ENCODE assay signal across 9 cellular contexts in genomic region chr14:97185186-97185585, GRCh38.
A peak's percentile ranks its signal among the peaks of the same experiment; 100 is the strongest.
DNase-seq lines count a peak whose midpoint lies in the region; ATAC-seq, FAIRE-seq and TF ChIP-seq lines count a peak whose summit lies in the region.
"Had no signal": no experiment of that assay in that cellular context is flagged by ENCODE, and none has a peak within 500 bp of the region (broad histone marks: within the 10 kb centered on the region; RNA-seq: fewer than 3 reads in every experiment).

No MANE protein-coding gene starts in this region.

- DNase-seq in activated naive CD4-positive, alpha-beta T cell treated with anti-CD3 and anti-CD28 coated beads for 36 hours: peak; percentile 54
- no peak for DNase-seq in activated naive CD4-positive, alpha-beta T cell treated with anti-CD3 and anti-CD28 coated beads, Interleukin-2, amount 50 U/mL, for 72 hours (ENCODE audit: low spot score in 2 of 2)
- DNase-seq in NCI-H128 (lab: John Stamatoyannopoulos, UW; ENCODE audit: unreplicated experiment) (peak; percentile 35), brain microvascular endothelial cell (no peak), small intestine (peak; percentile 3), lower leg skin (ENCODE audit: low spot score in 2 of 2) (no peak), HCEC 1CT (no peak), NCI-H2227 (lab: John Stamatoyannopoulos, UW; ENCODE audit: unreplicated experiment) (no peak)
- DNase-seq: NCI-H446 treated with DMSO at 0.1 percent for 48 hours had no signal

- no peaks in the 10 kb centered on the region for H3K4me1 ChIP-seq in small intestine (ENCODE audit: control insufficient read depth in 2 of 2, insufficient read depth in 1 of 2, low read depth in 1 of 2, low read length in 1 of 2)

- CTCF ChIA-PET in activated naive CD4-positive, alpha-beta T cell treated with anti-CD3 and anti-CD28 coated beads for 36 hours (lab: Charles Lee): interaction anchor here (1.0 to 1.4 kb wide), 3 partner anchors 23 to 121 kb away, joined by 3 to 4 read pairs (median 3); no protein-coding TSS in a partner anchor

- 18 to 32% (median 24%) methylated on average over 6 of the region's 6 CpGs for WGBS in small intestine, 3 donors
- WGBS in lower leg skin, 2 donors: 34 to 47% methylated on average over 6 of the region's 6 CpGs

- H3K9me3 ChIP-seq in small intestine (ENCODE audit: control insufficient read depth, low read depth): no peaks in the 10 kb centered on the region

- no peaks in the 10 kb centered on the region for H3K27me3 ChIP-seq in brain microvascular endothelial cell (replicated peaks)
- no peaks in the 10 kb centered on the region for H3K27me3 ChIP-seq in small intestine (ENCODE audit: control insufficient read depth in 2 of 2, insufficient read depth in 2 of 2, low read length in 2 of 2)

- no peak overlapping the region for H3K27ac Mint-ChIP-seq in activated naive CD4-positive, alpha-beta T cell treated with anti-CD3 and anti-CD28 coated beads for 36 hours
- no peak overlapping the region for H3K27ac Mint-ChIP-seq in activated naive CD4-positive, alpha-beta T cell treated with anti-CD3 and anti-CD28 coated beads, Interleukin-2, amount 50 U/mL, for 72 hours

- peaks cover 13% of the 10 kb centered on the region for H3K4me1 Mint-ChIP-seq in activated naive CD4-positive, alpha-beta T cell treated with anti-CD3 and anti-CD28 coated beads for 36 hours (ENCODE audit: low read depth)

- intact Hi-C loops in activated naive CD4-positive, alpha-beta T cell treated with anti-CD3 and anti-CD28 coated beads for 36 hours (cut with micrococcal nuclease): loop anchor here (10.0 kb wide), 3 partner anchors 200 to 540 kb away; no protein-coding TSS in a partner anchor
- intact Hi-C loops in lower leg skin (cut with DNase I; ENCODE audit: low total_unique reads): no loop called here

- H3K9me3 Mint-ChIP-seq in activated naive CD4-positive, alpha-beta T cell treated with anti-CD3 and anti-CD28 coated beads for 36 hours: no peaks in the 10 kb centered on the region
- H3K9me3 Mint-ChIP-seq in activated naive CD4-positive, alpha-beta T cell treated with anti-CD3 and anti-CD28 coated beads, Interleukin-2, amount 50 U/mL, for 72 hours: peaks cover 9% of the 10 kb centered on the region in 2 donors

- H3K36me3 ChIP-seq in brain microvascular endothelial cell (replicated peaks) (no peaks in the 10 kb centered on the region), small intestine (ENCODE audit: control insufficient read depth in 2 of 2, insufficient read depth in 2 of 2, low read length in 2 of 2) (no peaks in the 10 kb centered on the region)

- no peak for ATAC-seq in activated naive CD4-positive, alpha-beta T cell treated with anti-CD3 and anti-CD28 coated beads, Interleukin-2, amount 50 U/mL, for 72 hours

- no peaks in the 10 kb centered on the region for H3K36me3 Mint-ChIP-seq in activated naive CD4-positive, alpha-beta T cell treated with anti-CD3 and anti-CD28 coated beads for 36 hours (ENCODE audit: low read depth)
- H3K36me3 Mint-ChIP-seq in activated naive CD4-positive, alpha-beta T cell treated with anti-CD3 and anti-CD28 coated beads, Interleukin-2, amount 50 U/mL, for 72 hours: peaks cover 5 to 8% of the 10 kb centered on the region in 2 donors

- no peak overlapping the region for H3K27ac ChIP-seq in brain microvascular endothelial cell
- no peak overlapping the region for H3K27ac ChIP-seq in small intestine (ENCODE audit: low read depth in 1 of 2, low read length in 1 of 2)

- no peak for FAIRE-seq in small intestine (lab: Jason Lieb, UNC)

- in situ Hi-C loops in brain microvascular endothelial cell (cut with HindIII; ENCODE audit: low pct_ligation_motif_present, low sequenced_read_pairs): no loop called here

- TF ChIP-seq CTCF in brain microvascular endothelial cell (IDR thresholded peaks at IDR 0.05; ENCODE audit: low read depth, low read length, missing control alignments) (peak; percentile 51), lower leg skin (IDR thresholded peaks at IDR 0.05) (no peak)

- H3K27me3 Mint-ChIP-seq in activated naive CD4-positive, alpha-beta T cell treated with anti-CD3 and anti-CD28 coated beads for 36 hours (ENCODE audit: low read depth): no peaks in the 10 kb centered on the region

- no peak for TF ChIP-seq POLR2A in lower leg skin (IDR thresholded peaks at IDR 0.05)

- H3K4me3 Mint-ChIP-seq in activated naive CD4-positive, alpha-beta T cell treated with anti-CD3 and anti-CD28 coated beads for 36 hours: no peak overlapping the region

- no peak overlapping the region for H3K4me3 ChIP-seq in brain microvascular endothelial cell (ENCODE audit: low read depth, low read length)
- no peak overlapping the region for H3K4me3 ChIP-seq in small intestine (ENCODE audit: low read depth in 1 of 2, low read length in 2 of 2)
- H3K4me3 ChIP-seq in lower leg skin (ENCODE audit: low read depth, poor library complexity, severe bottlenecking): no peak overlapping the region

Comparison
In these comparisons a context has a peak if more than half of its experiments do, and no peak if none do; other contexts are left out.
1. DNase-seq: peak in activated naive CD4-positive, alpha-beta T cell treated with anti-CD3 and anti-CD28 coated beads for 36 hours (single experiment), NCI-H128 (single experiment) and small intestine (single experiment); none in activated naive CD4-positive, alpha-beta T cell treated with anti-CD3 and anti-CD28 coated beads, Interleukin-2, amount 50 U/mL, for 72 hours (0 of 2), brain microvascular endothelial cell (single experiment), lower leg skin (0 of 2), HCEC 1CT (single experiment) and NCI-H2227 (single experiment).